ENCODE assay signal across 8 cellular contexts in genomic region chr19:17303167-17303939, GRCh38. TPM values are rescaled to one million over a fixed set of nuclear protein-coding genes. Genes with fewer than 3 reads are reported as not detected.
DNase-seq lines count a peak whose midpoint lies in the region; ATAC-seq and TF ChIP-seq lines count a peak whose summit lies in the region.

ABHD8 (minus strand) TSS chr19:17303425; CDS start chr19:17301616, 1,809 bp downstream.

- in situ Hi-C loops in brain microvascular endothelial cell (cut with HindIII; ENCODE audit: low pct_ligation_motif_present, low sequenced_read_pairs): no loop called here
- in situ Hi-C loops in gastrocnemius medialis (cut with MboI; ENCODE audit: low sequenced_read_pairs in 4 of 4): no loop called here

- TF ChIP-seq POLR2A in gastrocnemius medialis (IDR thresholded peaks at IDR 0.05): peak; percentile 84 to 91

- no peaks in the 10 kb centered on the region for H3K27me3 ChIP-seq in brain microvascular endothelial cell (replicated peaks)
- no peaks in the 10 kb centered on the region for H3K27me3 ChIP-seq in gastrocnemius medialis

- H3K4me3 ChIP-seq in brain microvascular endothelial cell (ENCODE audit: low read depth, low read length): peak within 1 kb of the TSS; percentile 61
- H3K4me3 ChIP-seq in iPS-11a (ENCODE audit: low read depth, low read length): peak within 1 kb of the TSS; percentile 37
- peak within 1 kb of the TSS; percentile 86 to 93 (median 86) for H3K4me3 ChIP-seq in gastrocnemius medialis

- intact Hi-C loops in gastrocnemius medialis (cut with DNase I; ENCODE audit: low total_unique reads): loop anchor here (1.0 kb wide), 2 partner anchors 42 to 88 kb away; partner anchors contain the start of gene USE1

- no peak within 1 kb of the TSS for H3K27ac ChIP-seq in brain microvascular endothelial cell
- H3K27ac ChIP-seq in gastrocnemius medialis: peak within 1 kb of the TSS; percentile 92 to 94 (median 94)

- H3K4me1 ChIP-seq in gastrocnemius medialis: peaks cover 35 to 42% of the 10 kb centered on the region in 2 donors

- TF ChIP-seq CTCF in brain microvascular endothelial cell (IDR thresholded peaks at IDR 0.05; ENCODE audit: low read depth, low read length, missing control alignments) (peak; percentile 38), gastrocnemius medialis (IDR thresholded peaks at IDR 0.05 in 4 of 5, conservative IDR thresholded peaks at IDR 0.05 in 1 of 5) (peak; percentile 76 to 91 (median 83))

- DNase-seq in NK-92 treated with Interleukin-12 subunit alpha and Interleukin-12 subunit beta, amount 100 ng/mL, for 24 hours (lab: John Stamatoyannopoulos, UW): peak; percentile 77
- DNase-seq in NK-92 (lab: John Stamatoyannopoulos, UW; ENCODE audit: unreplicated experiment) (no peak), NCI-H2081 treated with DMSO at 0.1 percent for 48 hours (lab: John Stamatoyannopoulos, UW) (peak; percentile 64), UCSD-AML1 (lab: John Stamatoyannopoulos, UW; ENCODE audit: unreplicated experiment) (peak; percentile 96), brain microvascular endothelial cell (peak; percentile 89), gastrocnemius medialis (peak; percentile 97 to 98)

- ATAC-seq in HG02973 (IDR thresholded peaks at IDR 0.05; ENCODE audit: unreplicated experiment) (peak; percentile 61), gastrocnemius medialis (peak; percentile 78 to 82)

- H3K36me3 ChIP-seq in brain microvascular endothelial cell (replicated peaks): no peaks in the 10 kb centered on the region
- no peaks in the 10 kb centered on the region for H3K36me3 ChIP-seq in gastrocnemius medialis

- H3K9me3 ChIP-seq in gastrocnemius medialis: no peaks in the 10 kb centered on the region

RNA-seq across cellular contexts. Expression of gene ABHD8, which starts in this region (rescaled TPM):
- total RNA-seq in gastrocnemius medialis: 10 to 100 TPM; 12.2 to 25.0 (median 19.8) TPM
